Comparison of ENCODE assay signal across 10 cellular contexts in the genomic region with DNA sequence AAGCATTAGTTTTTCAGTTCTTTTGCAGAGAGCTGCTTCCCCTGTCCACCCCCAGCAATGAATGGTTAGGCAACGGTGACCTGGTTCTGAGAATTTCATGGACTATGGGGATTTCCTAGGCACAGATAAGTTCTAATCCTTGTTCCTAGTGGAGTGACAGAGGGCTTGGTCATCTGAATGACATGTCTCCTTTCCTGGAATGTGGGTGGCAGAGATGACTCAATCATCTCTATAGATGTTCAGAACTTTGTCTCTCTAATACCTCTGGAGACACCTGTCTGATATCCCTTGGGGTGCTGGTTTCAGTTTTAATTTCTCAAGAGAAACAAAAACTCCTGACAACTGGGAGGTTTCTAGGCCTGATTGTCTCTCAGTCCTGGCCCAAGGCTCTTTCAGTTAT. TPM values are rescaled to one million over a fixed set of nuclear protein-coding genes. Genes with fewer than 3 reads are reported as not detected.
DNase-seq lines count a peak whose midpoint lies in the region; ATAC-seq, FAIRE-seq and TF ChIP-seq lines count a peak whose summit lies in the region.
"Had no signal": no experiment of that assay in that cellular context is flagged by ENCODE, and none has a peak within 500 bp of the region (broad histone marks: within the 10 kb centered on the region; RNA-seq: fewer than 3 reads in every experiment).

No MANE protein-coding gene starts in this region.

- 23 to 75% methylated on average over 1 of the region's 1 CpG for WGBS in body of pancreas, 2 donors

- TF ChIP-seq POLR2A in body of pancreas (IDR thresholded peaks at IDR 0.05): no peak

- no peak overlapping the region for H3K4me3 ChIP-seq in body of pancreas

- no peaks in the 10 kb centered on the region for H3K36me3 ChIP-seq in body of pancreas (replicated peaks in 1 of 2; ENCODE audit: insufficient read depth in 1 of 2, low read depth in 2 of 2)

- peak overlapping the region in 2 of 4 donors; percentile 43 to 55 for H3K27ac ChIP-seq in body of pancreas

- peak; percentile 99 for FAIRE-seq in GM19239 (lab: Jason Lieb, UNC)
- FAIRE-seq: kidney had no signal

- peak; percentile 82 for ATAC-seq in HG03354 (IDR thresholded peaks at IDR 0.05; ENCODE audit: poor library complexity, severe bottlenecking, unreplicated experiment)
- peak; percentile 45 for ATAC-seq in body of pancreas
- ATAC-seq in HG02759 (IDR thresholded peaks at IDR 0.05; ENCODE audit: unreplicated experiment): no peak

- no peaks in the 10 kb centered on the region for H3K9me3 ChIP-seq in body of pancreas

- TF ChIP-seq CTCF in body of pancreas (IDR thresholded peaks at IDR 0.05): no peak

- no peaks in the 10 kb centered on the region for H3K27me3 ChIP-seq in body of pancreas

- peaks cover 10% of the 10 kb centered on the region for H3K4me1 ChIP-seq in body of pancreas

- intact Hi-C loops in body of pancreas (cut with DNase I): no loop called here

- DNase-seq in EL (peak; percentile 23), GM19239 (ENCODE audit: insufficient read length, low spot score) (peak; percentile 87), body of pancreas (no peak), NOMO-1 treated with dmso at 0.1 percent for 144 hours (lab: John Stamatoyannopoulos, UW; ENCODE audit: unreplicated experiment) (no peak), NCI-H146 treated with DMSO at 0.1 percent for 48 hours (lab: John Stamatoyannopoulos, UW; ENCODE audit: unreplicated experiment) (no peak), NCI-H1105 (lab: John Stamatoyannopoulos, UW) (no peak)
- DNase-seq: kidney had no signal

RNA-seq across cellular contexts. Expression of gene PLA2G4E, which starts 10.4 kb away (rescaled TPM):
- not detected for total RNA-seq in body of pancreas
- total RNA-seq: activated CD8-positive, alpha-beta memory T cell treated with anti-CD3 and anti-CD28 coated beads for 36 hours; kidney had no signal

RNA-seq across cellular contexts. Expression of gene EHD4, which starts 38.1 kb away (rescaled TPM):
- total RNA-seq in body of pancreas: 10 to 100 TPM; 13.8 to 16.9 TPM

Comparison
In these comparisons a context has a peak if more than half of its experiments do, and no peak if none do; other contexts are left out.
1. DNase-seq: peak in EL (single experiment) and GM19239 (single experiment); none in body of pancreas (0 of 4), NOMO-1 treated with dmso at 0.1 percent for 144 hours (single experiment), NCI-H146 treated with DMSO at 0.1 percent for 48 hours (single experiment) and NCI-H1105 (single experiment).